Comparison of ENCODE assay signal across 8 cellular contexts in genomic region chr22:26658161-26658560, GRCh38. TPM values are rescaled to one million over a fixed set of nuclear protein-coding genes. Genes with fewer than 3 reads are reported as not detected.
DNase-seq lines count a peak whose midpoint lies in the region; ATAC-seq and TF ChIP-seq lines count a peak whose summit lies in the region.

No MANE protein-coding gene starts in this region.

- no peak for ATAC-seq in GM18498 (IDR thresholded peaks at IDR 0.05; ENCODE audit: unreplicated experiment)

- no peaks in the 10 kb centered on the region for H3K9me3 ChIP-seq in skeletal muscle satellite cell (replicated peaks; ENCODE audit: low read length)

- no peak overlapping the region for H3K9ac ChIP-seq in skeletal muscle satellite cell (ENCODE audit: low read depth, low read length)

- H3K4me2 ChIP-seq in skeletal muscle satellite cell (ENCODE audit: low read length), result peak overlapping the region; percentile 70

- H3K4me3 ChIP-seq in epithelial cell of proximal tubule (ENCODE audit: low read depth, low read length) (peak overlapping the region; percentile 36), skeletal muscle satellite cell (ENCODE audit: low read length) (peak overlapping the region; percentile 29)

- no peaks in the 10 kb centered on the region for H3K36me3 ChIP-seq in skeletal muscle satellite cell (ENCODE audit: insufficient read depth, low read length)

- CTCF ChIA-PET in RWPE1 (lab: Yijun Ruan, JAX), result no interaction called here

- POLR2A ChIA-PET in RWPE1 (lab: Yijun Ruan, JAX; ENCODE audit: low non-redundant PET), result no interaction called here

- peak; percentile 40 for DNase-seq in NCI-H748 (lab: John Stamatoyannopoulos, UW; ENCODE audit: unreplicated experiment)
- no peak for DNase-seq in NCI-H748 treated with DMSO at 0.1 percent for 48 hours (lab: John Stamatoyannopoulos, UW)
- DNase-seq in RWPE1 (ENCODE audit: low spot score), result no peak
- no peak for DNase-seq in epithelial cell of proximal tubule (ENCODE audit: low read depth)
- no peak for DNase-seq in HPDE6-E6E7 (ENCODE audit: extremely low spot score)
- no peak for DNase-seq in stimulated activated CD4-positive, alpha-beta T cell treated with anti-CD3 and anti-CD28 coated beads, Interleukin-4, amount 100 ng/mL, for 24 hours

- H3K4me1 ChIP-seq in skeletal muscle satellite cell (ENCODE audit: control insufficient read depth, insufficient read depth, low read length), result peaks cover 22% of the 10 kb centered on the region

- peaks cover 60% of the 10 kb centered on the region for H3K27me3 ChIP-seq in skeletal muscle satellite cell (ENCODE audit: control insufficient read depth, insufficient read depth, low read length)

- H3K27ac ChIP-seq in RWPE1, result peak overlapping the region; percentile 65

- TF ChIP-seq CTCF in RWPE1 (conservative IDR thresholded peaks at IDR 0.05; ENCODE audit: low read depth) (no peak), epithelial cell of proximal tubule (conservative IDR thresholded peaks at IDR 0.05; ENCODE audit: low read depth, low read length) (no peak)

RNA-seq across cellular contexts. Expression of gene MIAT, which starts 0.8 kb away (rescaled TPM):
- total RNA-seq in epithelial cell of proximal tubule, result 0.12 and 0.14 TPM in 2 replicates
- 0.25 and 0.44 TPM in 2 replicates for total RNA-seq in skeletal muscle satellite cell (2012; rRNA removed)

RNA-seq across cellular contexts. Expression of gene CRYBA4, which starts 36.4 kb away (rescaled TPM):
- total RNA-seq in epithelial cell of proximal tubule, result not detected in 2 replicates
- not detected in 2 replicates for total RNA-seq in skeletal muscle satellite cell (2012; rRNA removed)

RNA-seq across cellular contexts. Expression of gene CRYBB1, which starts 40.3 kb away (rescaled TPM):
- not detected in 2 replicates for total RNA-seq in epithelial cell of proximal tubule
- total RNA-seq in skeletal muscle satellite cell (2012; rRNA removed), result not detected in 2 replicates
